In genomic region chr10:100529473-100530298, GRCh38 we compare ENCODE assay signal across 8 cellular contexts.
DNase-seq lines count a peak whose midpoint lies in the region; ATAC-seq and TF ChIP-seq lines count a peak whose summit lies in the region.

Gene NDUFB8 (minus strand): TSS chr10:100529871. CDS start chr10:100529851, 20 bp downstream.

- H3K27me3 ChIP-seq in GM06990 (replicated peaks; ENCODE audit: control insufficient read depth, insufficient read depth, low read length) (no peaks in the 10 kb centered on the region), WERI-Rb-1 (ENCODE audit: insufficient read depth, low read depth, severe bottlenecking) (no peaks in the 10 kb centered on the region), iPS-20b (ENCODE audit: insufficient read depth, low read length) (no peaks in the 10 kb centered on the region)

- peaks cover 13% of the 10 kb centered on the region for H3K36me3 ChIP-seq in GM06990 (ENCODE audit: control insufficient read depth, insufficient read depth, low read length)
- peaks cover 38% of the 10 kb centered on the region for H3K36me3 ChIP-seq in WERI-Rb-1
- H3K36me3 ChIP-seq in iPS-20b (ENCODE audit: insufficient read depth, low read depth, low read length), result peaks cover 29% of the 10 kb centered on the region

- DNase-seq in GM06990 (ENCODE audit: extremely low read depth, insufficient read length) (peak; percentile 81), NCI-H226 (peak; percentile 79), WERI-Rb-1 (peak; percentile 93), T47D (ENCODE audit: low read depth in 1 of 2, low spot score in 1 of 2) (peak; percentile 87 to 94)

- H3K4me1 ChIP-seq in iPS-20b (ENCODE audit: insufficient read depth, low read length), result 0 out of 2 replicates have a peak, but pooled peaks cover 6% of the 10 kb centered on the region

- peak within 1 kb of the TSS; percentile 89; the same call in 1 of the 2 replicates for H3K9ac ChIP-seq in iPS-20b (ENCODE audit: low read depth, low read length)

- in situ Hi-C loops in T47D (cut with HindIII; ENCODE audit: low pct_unique_long_range_greater_than_20kb, low sequenced_read_pairs), result no loop called here

- H3K27ac ChIP-seq in WERI-Rb-1, result peak within 1 kb of the TSS; percentile 65
- peak within 1 kb of the TSS; percentile 40 for H3K27ac ChIP-seq in iPS-20b (ENCODE audit: low read length)
- H3K27ac ChIP-seq in skin epidermis, result peak within 1 kb of the TSS; percentile 27 to 94 (median 85)

- H3K9me3 ChIP-seq in WERI-Rb-1 (ENCODE audit: severe bottlenecking) (no peaks in the 10 kb centered on the region), iPS-20b (ENCODE audit: insufficient read depth, low read depth, low read length) (no peaks in the 10 kb centered on the region)

- peak within 1 kb of the TSS; percentile 98 for H3K4me3 ChIP-seq in GM06990 (replicated peaks; ENCODE audit: low read depth, low read length)
- H3K4me3 ChIP-seq in WERI-Rb-1 (ENCODE audit: low read depth, low read length), result peak within 1 kb of the TSS; percentile 90
- peak within 1 kb of the TSS; percentile 88 for H3K4me3 ChIP-seq in iPS-20b (ENCODE audit: low read length)
- peak within 1 kb of the TSS; percentile 71 to 98 (median 94) for H3K4me3 ChIP-seq in skin epidermis

- TF ChIP-seq CTCF in GM06990 (IDR thresholded peaks at IDR 0.05; ENCODE audit: insufficient read depth, low read length, poor library complexity, severe bottlenecking) (no peak), WERI-Rb-1 (IDR thresholded peaks at IDR 0.05; ENCODE audit: low read depth, low read length) (no peak)

- ATAC-seq in HG02885 (IDR thresholded peaks at IDR 0.05; ENCODE audit: poor library complexity, unreplicated experiment) (peak; percentile 75), HG03520 (IDR thresholded peaks at IDR 0.05; ENCODE audit: unreplicated experiment) (no peak)
